ENCODE assay signal across 8 cellular contexts in the genomic region with DNA sequence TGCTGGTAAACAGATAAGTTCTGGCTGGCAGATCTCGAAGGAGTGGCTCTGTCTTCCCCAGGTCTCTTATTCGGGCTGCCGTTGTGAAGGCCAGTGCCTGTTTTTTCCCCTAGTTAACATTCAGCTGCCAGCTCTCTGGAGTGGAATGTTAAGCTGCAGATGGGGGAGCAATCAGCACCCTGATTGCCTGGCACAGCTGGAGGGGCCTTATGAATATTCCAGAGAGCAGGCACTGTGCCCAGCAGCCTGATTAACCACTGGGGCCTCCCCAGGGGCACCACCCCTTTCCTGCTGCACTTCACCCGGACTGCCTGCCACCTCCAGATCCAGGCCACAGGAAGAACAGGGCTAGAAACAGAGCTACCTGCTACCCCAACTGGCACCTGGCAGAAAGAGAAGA.
A peak's percentile ranks its signal among the peaks of the same experiment; 100 is the strongest.
DNase-seq lines count a peak whose midpoint lies in the region; ATAC-seq and TF ChIP-seq lines count a peak whose summit lies in the region.
"Had no signal": no experiment of that assay in that cellular context is flagged by ENCODE, and none has a peak within 500 bp of the region (broad histone marks: within the 10 kb centered on the region; RNA-seq: fewer than 3 reads in every experiment).

No MANE protein-coding gene starts in this region.

- TF ChIP-seq RAD21 in IMR-90 (IDR thresholded peaks at IDR 0.05; ENCODE audit: low read length) = no peak

- TF ChIP-seq CTCF in IMR-90 (conservative IDR thresholded peaks at IDR 0.05; ENCODE audit: low read depth, low read length) (no peak), RWPE1 (conservative IDR thresholded peaks at IDR 0.05; ENCODE audit: low read depth) (no peak), sigmoid colon (IDR thresholded peaks at IDR 0.05) (no peak), psoas muscle (IDR thresholded peaks at IDR 0.05) (no peak)

- in situ Hi-C loops in IMR-90 (cut with MboI; ENCODE audit: low sequenced_read_pairs) = no loop called here

- H3K4me1 ChIP-seq in IMR-90 (ENCODE audit: control insufficient read depth, insufficient read depth, low read length) (peaks cover 2% of the 10 kb centered on the region; the same call in 1 of the 2 replicates), sigmoid colon (peaks cover 0 to 8% (median 4%) of the 10 kb centered on the region in 4 donors), psoas muscle (no peaks in the 10 kb centered on the region)

- H2AFZ ChIP-seq in IMR-90 (replicated peaks; ENCODE audit: low read length, poor library complexity) = no peak overlapping the region

- no peak overlapping the region for H3K18ac ChIP-seq in IMR-90 (ENCODE audit: low read depth, low read length)

- H3K4ac ChIP-seq in IMR-90 (ENCODE audit: low read depth, low read length) = no peak overlapping the region

- no peak overlapping the region for H2AK5ac ChIP-seq in IMR-90 (ENCODE audit: low read depth, low read length)

- no peak overlapping the region for H2BK120ac ChIP-seq in IMR-90 (ENCODE audit: low read depth, low read length)

- H4K91ac ChIP-seq in IMR-90 (ENCODE audit: insufficient read depth, low read depth, low read length) = no peak overlapping the region

- H2BK20ac ChIP-seq in IMR-90 (ENCODE audit: low read depth, low read length) = no peak overlapping the region

- no peak overlapping the region for H2AK9ac ChIP-seq in IMR-90 (replicated peaks; ENCODE audit: low read depth, low read length, poor library complexity)

- H3K9me3 ChIP-seq in IMR-90 (ENCODE audit: control insufficient read depth, insufficient read depth, low read length) (no peaks in the 10 kb centered on the region), sigmoid colon (no peaks in the 10 kb centered on the region), psoas muscle (no peaks in the 10 kb centered on the region)

- H3K27me3 ChIP-seq in IMR-90 (ENCODE audit: control insufficient read depth, insufficient read depth, low read length) (no peaks in the 10 kb centered on the region), sigmoid colon (no peaks in the 10 kb centered on the region), psoas muscle (ENCODE audit: insufficient read depth in 3 of 3, low read length in 2 of 3) (no peaks in the 10 kb centered on the region)

- no peak overlapping the region for H3K27ac ChIP-seq in IMR-90 (ENCODE audit: insufficient read depth, low read length)
- H3K27ac ChIP-seq in RWPE1 = peak overlapping the region; percentile 3; the same call in 1 of the 2 replicates
- peak overlapping the region in 1 of 4 donors; percentile 31 for H3K27ac ChIP-seq in sigmoid colon
- H3K27ac ChIP-seq in psoas muscle = no peak overlapping the region

- no peak overlapping the region for H3K23ac ChIP-seq in IMR-90 (ENCODE audit: low read depth, low read length)

- dilution Hi-C loops in IMR-90 (cut with HindIII; ENCODE audit: low sequenced_read_pairs, unreplicated experiment) = no loop called here

- TF ChIP-seq EP300 in sigmoid colon (IDR thresholded peaks at IDR 0.05) = no peak

- no peak overlapping the region for H2BK15ac ChIP-seq in IMR-90 (ENCODE audit: low read depth, low read length)

- H4K5ac ChIP-seq in IMR-90 (ENCODE audit: low read depth, low read length) = no peak overlapping the region

- no peak overlapping the region for H3K14ac ChIP-seq in IMR-90 (replicated peaks; ENCODE audit: low read depth, low read length)

- no peak overlapping the region for H3K9ac ChIP-seq in IMR-90 (ENCODE audit: low read depth, low read length)

- H3K9me1 ChIP-seq in IMR-90 (ENCODE audit: insufficient read depth, low read length) = peaks cover 8% of the 10 kb centered on the region; the same call in 1 of the 2 replicates

- no peak overlapping the region for H3K4me2 ChIP-seq in IMR-90 (ENCODE audit: low read depth, low read length)

- H3K36me3 ChIP-seq in IMR-90 (ENCODE audit: control insufficient read depth, insufficient read depth, low read length) (no peaks in the 10 kb centered on the region; the same call in 1 of the 2 replicates), sigmoid colon (no peaks in the 10 kb centered on the region), psoas muscle (ENCODE audit: insufficient read depth in 1 of 2, low read depth in 1 of 2) (no peaks in the 10 kb centered on the region)

- no peaks in the 10 kb centered on the region; the same call in 1 of the 2 replicates for H4K20me1 ChIP-seq in IMR-90 (ENCODE audit: insufficient read depth, low read length)

- intact Hi-C loops in IMR-90 (cut with micrococcal nuclease) (no loop called here), left cardiac atrium (cut with DNase I) (no loop called here), sigmoid colon (cut with DNase I) (no loop called here), psoas muscle (cut with DNase I) (no loop called here)

- 49% methylated on average over 3 of the region's 4 CpGs; no CpG with 5 or more reads in 1 of the 2 experiments for WGBS in IMR-90 (ENCODE audit: extremely low coverage in 2 of 2, insufficient read length in 1 of 2), 2 experiments
- WGBS in sigmoid colon, 2 donors = 52 to 58% methylated on average over 4 of the region's 4 CpGs
- 41 to 54% (median 47%) methylated on average over 4 of the region's 4 CpGs for WGBS in psoas muscle, 3 donors

- H2BK5ac ChIP-seq in IMR-90 (ENCODE audit: low read depth, low read length, poor library complexity, severe bottlenecking) = no peak overlapping the region

- H3K4me3 ChIP-seq in IMR-90 (ENCODE audit: insufficient read depth, low read depth, low read length) (no peak overlapping the region), sigmoid colon (no peak overlapping the region), psoas muscle (no peak overlapping the region)

- POLR2A ChIA-PET in IMR-90 (lab: Charles Lee; ENCODE audit: unreplicated experiment) (no interaction called here), RWPE1 (lab: Yijun Ruan, JAX; ENCODE audit: low non-redundant PET) (no interaction called here)

- H3K79me1 ChIP-seq in IMR-90 (ENCODE audit: low read depth in 1 of 2, low read length in 2 of 2) = no peaks in the 10 kb centered on the region; a peak in 1 of 4 replicates

- H3K56ac ChIP-seq in IMR-90 (ENCODE audit: extremely low read depth, insufficient read depth, low read length) = 0 out of 2 replicates have a peak overlapping the region, but pooled peaks have one; percentile 5

- CTCF ChIA-PET in IMR-90 (lab: Yijun Ruan, JAX) = no interaction called here
- CTCF ChIA-PET in RWPE1 (lab: Yijun Ruan, JAX) = interaction anchor here (0.5 to 0.8 kb wide), 3 partner anchors 19 to 423 kb away, joined by 3 to 4 read pairs (median 3); no protein-coding TSS in a partner anchor

- DNase-seq in IMR-90 (no peak), RWPE1 (ENCODE audit: low spot score) (no peak), left cardiac atrium (peak; percentile 45), sigmoid colon (peak; percentile 54), AML-193 (lab: John Stamatoyannopoulos, UW) (no peak), psoas muscle (no peak)
- DNase-seq in central memory CD4-positive, alpha-beta T cell = no peak

- BruUV-seq in IMR-90 (replicated peaks; lab: Mats Ljungman, UMichigan) = no TSS peak

- ATAC-seq in IMR-90 (ENCODE audit: low read depth) = peak; percentile 57; the same call in 1 of the 2 replicates
- peak; percentile 82 to 89 for ATAC-seq in left cardiac atrium
- no peak for ATAC-seq in psoas muscle
- ATAC-seq: stimulated activated memory B cell treated with anti-CD40 and anti-IgM and Interleukin-4, amounts not matched to agents 10 μg/mL and 1 μg/mL and 100 μg/mL, for 72 hours had no signal

- TF ChIP-seq POLR2A in IMR-90 (IDR thresholded peaks at IDR 0.05; ENCODE audit: low read depth, low read length) (no peak), sigmoid colon (IDR thresholded peaks at IDR 0.05) (no peak)

- H4K8ac ChIP-seq in IMR-90 (ENCODE audit: low read depth in 2 of 2, low read length in 2 of 2) = no peak overlapping the region

TF ChIP-seq in IMR-90, 13 proteins besides CTCF, POLR2A, EP300 and RAD21:
- TF ChIP-seq MAZ (IDR thresholded peaks at IDR 0.05; ENCODE audit: borderline replicate concordance, low read depth, low read length) = no peak
- no peak for TF ChIP-seq NFE2L2 (IDR thresholded peaks at IDR 0.05; ENCODE audit: low read depth, low read length)
- no peak for TF ChIP-seq MAFK (IDR thresholded peaks at IDR 0.05; ENCODE audit: low read depth, low read length)
- TF ChIP-seq RFX5 (IDR thresholded peaks at IDR 0.05; ENCODE audit: low read depth, low read length) = no peak
TF ChIP-seq in IMR-90: peak in this region for 0.

Comparison
In these comparisons a context has a peak if more than half of its experiments do, and no peak if none do; other contexts are left out.
1. ATAC-seq: peak in IMR-90 (single experiment) and left cardiac atrium (2 of 2); none in psoas muscle (0 of 4).
2. DNase-seq: peak in left cardiac atrium (single experiment) and sigmoid colon (single experiment); none in IMR-90 (single experiment), RWPE1 (single experiment), AML-193 (0 of 2), central memory CD4-positive, alpha-beta T cell (single experiment) and psoas muscle (0 of 2).